Comparison of ENCODE assay signal across 8 cellular contexts in the genomic region with DNA sequence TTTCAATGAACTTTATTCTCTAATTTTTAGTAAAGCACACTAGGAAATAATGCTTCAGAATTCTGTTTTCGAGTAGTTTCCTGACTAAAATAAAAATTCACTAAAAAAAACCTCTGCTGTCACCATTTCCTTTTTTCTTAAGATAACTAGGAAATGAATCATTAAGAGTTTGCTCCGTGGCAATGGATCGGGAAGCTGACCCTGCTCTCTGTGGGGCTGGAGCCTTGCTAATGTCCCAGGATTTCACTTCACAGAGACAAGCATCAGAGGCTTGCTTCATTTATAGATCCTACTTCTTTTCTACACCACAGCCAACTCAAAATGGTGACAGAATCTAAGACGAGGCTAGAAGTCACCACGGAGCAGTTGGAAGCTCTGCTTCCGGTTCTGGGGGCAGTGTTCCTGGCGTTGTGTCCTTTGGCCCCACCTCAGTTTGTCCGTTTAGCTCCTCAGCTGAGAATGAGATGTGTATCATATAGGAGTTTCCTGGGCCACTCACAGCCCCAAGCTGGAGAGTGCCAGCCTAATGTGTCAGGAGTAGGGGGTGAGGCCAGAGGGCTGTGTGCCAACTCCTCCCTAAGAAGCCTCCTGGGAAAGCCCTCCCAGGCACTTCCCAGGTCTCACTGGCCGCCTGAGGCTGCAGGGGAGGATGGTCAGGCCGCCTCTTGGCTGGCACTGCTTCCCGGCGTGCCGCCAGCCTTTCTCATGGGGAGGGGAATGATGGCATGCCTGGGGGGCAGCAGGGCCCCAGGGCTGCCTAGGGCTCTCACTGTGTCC. TPM values are rescaled to one million over a fixed set of nuclear protein-coding genes. Genes with fewer than 3 reads are reported as not detected.
DNase-seq lines count a peak whose midpoint lies in the region; ATAC-seq and TF ChIP-seq lines count a peak whose summit lies in the region.

No MANE protein-coding gene starts in this region.

- ATAC-seq in foreskin keratinocyte (peak; percentile 92), gastrocnemius medialis (peak in 1 of 2 donors; percentile 44), GM19452 (IDR thresholded peaks at IDR 0.05; ENCODE audit: unreplicated experiment) (no peak)

- H3K4me1 ChIP-seq in GM23248 (ENCODE audit: insufficient read depth) = peaks cover 40% of the 10 kb centered on the region
- peaks cover 18% of the 10 kb centered on the region for H3K4me1 ChIP-seq in foreskin keratinocyte
- H3K4me1 ChIP-seq in gastrocnemius medialis = peaks cover 55 to 78% of the 10 kb centered on the region in 2 donors

- peaks cover 94% of the 10 kb centered on the region for H3K79me2 ChIP-seq in GM23248 (ENCODE audit: insufficient read depth)

- H3K36me3 ChIP-seq in GM23248 (ENCODE audit: low read depth) (no peaks in the 10 kb centered on the region), gastrocnemius medialis (peaks cover 0 to 4% of the 10 kb centered on the region in 2 donors)

- peak overlapping the region; percentile 94 for H3K4me2 ChIP-seq in GM23248 (ENCODE audit: unreplicated experiment)

- WGBS in GM23248 (ENCODE audit: low coverage in 1 of 2, low lambda C conversion rate in 2 of 2, missing lambda C conversion rate in 2 of 2), 2 experiments = 0 to 5% methylated on average over 13 of the region's 13 CpGs

- H3F3A ChIP-seq in GM23248 (ENCODE audit: insufficient read depth) = peaks cover 32% of the 10 kb centered on the region

- peak overlapping the region; percentile 84 for H3K9ac ChIP-seq in GM23248

- TF ChIP-seq CTCF in foreskin keratinocyte (conservative IDR thresholded peaks at IDR 0.05) (no peak), gastrocnemius medialis (IDR thresholded peaks at IDR 0.05 in 4 of 5, conservative IDR thresholded peaks at IDR 0.05 in 1 of 5) (no peak)

- H2AFZ ChIP-seq in GM23248 = peak overlapping the region; percentile 67

- no peak for TF ChIP-seq POLR2A in gastrocnemius medialis (IDR thresholded peaks at IDR 0.05)

- in situ Hi-C loops in GM23248 (cut with MboI) (loop anchor here (25.0 kb wide), 1 partner anchor 96 kb away; a partner anchor contains a TSS), gastrocnemius medialis (cut with MboI; ENCODE audit: low sequenced_read_pairs in 4 of 4) (loop anchor here in 2 of 4 donors (10.0 to 25.0 kb wide), 2 partner anchors 108 to 371 kb away; no protein-coding TSS in a partner anchor)

- H3K4me3 ChIP-seq in GM23248 (peak overlapping the region; percentile 67), gastrocnemius medialis (peak overlapping the region in 3 of 4 donors; percentile 15 to 21 (median 18))

- H3K27me3 ChIP-seq in GM23248 (replicated peaks; ENCODE audit: insufficient read depth) (no peaks in the 10 kb centered on the region), foreskin keratinocyte (no peaks in the 10 kb centered on the region), gastrocnemius medialis (no peaks in the 10 kb centered on the region)

- H3K9me2 ChIP-seq in GM23248 (ENCODE audit: insufficient read depth) = no peaks in the 10 kb centered on the region

- DNase-seq in GM23248 = peak; percentile 95
- peak; percentile 73 for DNase-seq in T1000 (lab: John Stamatoyannopoulos, UW)
- DNase-seq in foreskin keratinocyte = peak; percentile 11 to 69
- DNase-seq in gastrocnemius medialis = no peak
- DNase-seq in stimulated activated naive CD4-positive, alpha-beta T cell (lab: John Stamatoyannopoulos, UW) = no peak
- DNase-seq in NCI-H510A (lab: John Stamatoyannopoulos, UW) = no peak
- no peak for DNase-seq in effector CD8-positive, alpha-beta T cell (lab: John Stamatoyannopoulos, UW)

- H3K27ac ChIP-seq in GM23248 (peak overlapping the region; percentile 99), foreskin keratinocyte (peak overlapping the region; percentile 36), gastrocnemius medialis (peak overlapping the region; percentile 54 to 70 (median 62))

- intact Hi-C loops in gastrocnemius medialis (cut with DNase I; ENCODE audit: low total_unique reads) = loop anchor here (2.0 kb wide), 1 partner anchor 16 kb away; no protein-coding TSS in a partner anchor

- H3K9me3 ChIP-seq in GM23248 (ENCODE audit: low read depth) = no peaks in the 10 kb centered on the region
- H3K9me3 ChIP-seq in gastrocnemius medialis = no peaks in the 10 kb centered on the region

- H4K20me1 ChIP-seq in GM23248 (ENCODE audit: insufficient read depth) = no peaks in the 10 kb centered on the region; the same call in 1 of the 2 replicates

RNA-seq across cellular contexts. Expression of a gene that starts 19.6 kb away (rescaled TPM):
- total RNA-seq in GM23248 (2014; rRNA removed; shearing (Covaris generic)) = 6.7 and 17.6 TPM in 2 replicates
- polyA plus RNA-seq in GM23248 (2016; fragmentation: Nextera tagmentation; extraction: Ambion mirVana) = 2.0 and 3.0 TPM in 2 replicates
- total RNA-seq in foreskin keratinocyte = 14.9 and 20.9 TPM in 2 replicates
- polyA plus RNA-seq in foreskin keratinocyte = 5.3 and 6.8 TPM in 2 replicates
- 10 to 100 TPM; 11.9 to 15.2 (median 12.7) TPM for total RNA-seq in gastrocnemius medialis

Comparison
In these comparisons a context has a peak if more than half of its experiments do, and no peak if none do; other contexts are left out.
1. DNase-seq: peak in GM23248 (single experiment), T1000 (single experiment) and foreskin keratinocyte (2 of 2); none in gastrocnemius medialis (0 of 2), stimulated activated naive CD4-positive, alpha-beta T cell (0 of 6), NCI-H510A (single experiment) and effector CD8-positive, alpha-beta T cell (single experiment).
2. H3K27ac ChIP-seq: peak in every context shown above with its lines; median percentile 99 in GM23248; 62 in gastrocnemius medialis; 36 in foreskin keratinocyte.